In genomic region chr19:6752257-6753177, GRCh38 we compare ENCODE assay signal across 8 cellular contexts. TPM values are rescaled to one million over a fixed set of nuclear protein-coding genes. Genes with fewer than 3 reads are reported as not detected.
DNase-seq lines count a peak whose midpoint lies in the region; ATAC-seq and TF ChIP-seq lines count a peak whose summit lies in the region.

No MANE protein-coding gene starts in this region.

- no peaks in the 10 kb centered on the region for H3K9me3 ChIP-seq in cardiac muscle cell (ENCODE audit: low read depth)
- no peaks in the 10 kb centered on the region for H3K9me3 ChIP-seq in right atrium auricular region
- no peaks in the 10 kb centered on the region for H3K9me3 ChIP-seq in upper lobe of left lung

- no peaks in the 10 kb centered on the region for H3K79me2 ChIP-seq in mesendoderm (ENCODE audit: control insufficient read depth, insufficient read depth, low read length)

- peak overlapping the region; percentile 21 for H3K4me3 ChIP-seq in cardiac muscle cell
- peak overlapping the region in 1 of 2 donors; percentile 48 for H3K4me3 ChIP-seq in right atrium auricular region
- H3K4me3 ChIP-seq in mesendoderm (ENCODE audit: low read length), result no peak overlapping the region
- H3K4me3 ChIP-seq in upper lobe of left lung, result peak overlapping the region in 3 of 4 donors; percentile 36 to 47 (median 43)

- H3K27ac ChIP-seq in cardiac muscle cell (no peak overlapping the region), right atrium auricular region (peak overlapping the region in 1 of 2 donors; percentile 62), mesendoderm (ENCODE audit: low read depth, low read length) (peak overlapping the region; percentile 63), upper lobe of left lung (peak overlapping the region; percentile 68 to 81 (median 74)), foreskin keratinocyte (no peak overlapping the region)

- no peak overlapping the region for H2AK5ac ChIP-seq in mesendoderm (ENCODE audit: low read length)

- peak in 1 of 2 donors; percentile 48 for DNase-seq in cardiac muscle cell (ENCODE audit: low read depth in 1 of 2, low spot score in 1 of 2)
- DNase-seq in right atrium auricular region (ENCODE audit: low spot score), result no peak
- DNase-seq in central memory CD8-positive, alpha-beta T cell (ENCODE audit: low spot score in 2 of 2), result no peak
- DNase-seq in mesendoderm, result peak; percentile 86
- DNase-seq in upper lobe of left lung, result peak in 1 of 2 donors; percentile 84
- DNase-seq in foreskin keratinocyte, result no peak

- no peak overlapping the region for H2BK5ac ChIP-seq in mesendoderm (ENCODE audit: low read length)

- no peak for ATAC-seq in central memory CD8-positive, alpha-beta T cell (replicated peaks; ENCODE audit: extremely low read depth, poor library complexity, severe bottlenecking)
- peak in 1 of 2 donors; percentile 5 for ATAC-seq in upper lobe of left lung (ENCODE audit: low FRiP score in 2 of 2)
- ATAC-seq in foreskin keratinocyte, result no peak
- no peak for ATAC-seq in HG02623 (IDR thresholded peaks at IDR 0.05; ENCODE audit: unreplicated experiment)
- no peak for ATAC-seq in GM21576 (IDR thresholded peaks at IDR 0.05; ENCODE audit: unreplicated experiment)

- H3K18ac ChIP-seq in mesendoderm (ENCODE audit: low read length), result peak overlapping the region; percentile 19

- peak overlapping the region; percentile 84 for H3K56ac ChIP-seq in mesendoderm (ENCODE audit: low read length)

- H2BK120ac ChIP-seq in mesendoderm (ENCODE audit: low read depth, low read length), result no peak overlapping the region

- peak overlapping the region; percentile 79 for H3K4me3 Mint-ChIP-seq in central memory CD8-positive, alpha-beta T cell

- no peaks in the 10 kb centered on the region for H3K27me3 ChIP-seq in cardiac muscle cell
- no peaks in the 10 kb centered on the region for H3K27me3 ChIP-seq in right atrium auricular region
- no peaks in the 10 kb centered on the region for H3K27me3 ChIP-seq in mesendoderm (ENCODE audit: insufficient read depth, low read length, poor library complexity)
- no peaks in the 10 kb centered on the region for H3K27me3 ChIP-seq in upper lobe of left lung
- no peaks in the 10 kb centered on the region for H3K27me3 ChIP-seq in foreskin keratinocyte

- peaks cover 28% of the 10 kb centered on the region for H3K36me3 ChIP-seq in cardiac muscle cell
- peaks cover 52% of the 10 kb centered on the region for H3K36me3 ChIP-seq in right atrium auricular region
- peaks cover 13% of the 10 kb centered on the region for H3K36me3 ChIP-seq in mesendoderm (ENCODE audit: control insufficient read depth, insufficient read depth, low read length)
- H3K36me3 ChIP-seq in upper lobe of left lung, result peaks cover 17 to 65% (median 55%) of the 10 kb centered on the region in 4 donors

- no CpG with 5 or more reads among the region's 50 CpGs for WGBS in mesendoderm (ENCODE audit: extremely low coverage, insufficient coverage, low lambda C conversion rate)
- 84 to 86% methylated on average over 9 to 49 of the region's 50 CpGs for WGBS in upper lobe of left lung, 2 donors

- H3K4me1 ChIP-seq in cardiac muscle cell (ENCODE audit: low read depth) (peaks cover 3% of the 10 kb centered on the region), right atrium auricular region (peaks cover 0 to 18% of the 10 kb centered on the region in 2 donors), mesendoderm (ENCODE audit: control insufficient read depth, low read depth, low read length) (no peaks in the 10 kb centered on the region), upper lobe of left lung (peaks cover 12 to 14% (median 13%) of the 10 kb centered on the region in 4 donors), foreskin keratinocyte (no peaks in the 10 kb centered on the region)

- H3K27me3 Mint-ChIP-seq in central memory CD8-positive, alpha-beta T cell, result no peaks in the 10 kb centered on the region

- no peak overlapping the region for H3K23ac ChIP-seq in mesendoderm (ENCODE audit: low read length)

- no peak for TF ChIP-seq EP300 in upper lobe of left lung (IDR thresholded peaks at IDR 0.05)

- no peak overlapping the region for H2BK15ac ChIP-seq in mesendoderm (replicated peaks; ENCODE audit: low read depth)

- H3K9ac ChIP-seq in mesendoderm (ENCODE audit: low read length), result peak overlapping the region; percentile 67

- peak overlapping the region; percentile 46 for H3K4me2 ChIP-seq in mesendoderm (ENCODE audit: low read length)

- no peak for TF ChIP-seq CTCF in cardiac muscle cell (IDR thresholded peaks at IDR 0.05; ENCODE audit: low read depth, low read length)
- TF ChIP-seq CTCF in right atrium auricular region (IDR thresholded peaks at IDR 0.05), result no peak
- no peak for TF ChIP-seq CTCF in upper lobe of left lung (IDR thresholded peaks at IDR 0.05)
- TF ChIP-seq CTCF in foreskin keratinocyte (conservative IDR thresholded peaks at IDR 0.05), result no peak

- H3K4me1 Mint-ChIP-seq in central memory CD8-positive, alpha-beta T cell, result peaks cover 15% of the 10 kb centered on the region

- no peak overlapping the region for H4K5ac ChIP-seq in mesendoderm (ENCODE audit: low read length)

- TF ChIP-seq POLR2A in upper lobe of left lung (IDR thresholded peaks at IDR 0.05), result no peak

- peak overlapping the region; percentile 83 for H3K27ac Mint-ChIP-seq in central memory CD8-positive, alpha-beta T cell (ENCODE audit: low read depth)

- H3K9me3 Mint-ChIP-seq in central memory CD8-positive, alpha-beta T cell, result no peaks in the 10 kb centered on the region

- H3K36me3 Mint-ChIP-seq in central memory CD8-positive, alpha-beta T cell (ENCODE audit: insufficient read depth), result peaks cover 36% of the 10 kb centered on the region

- no peaks in the 10 kb centered on the region for H3K79me1 ChIP-seq in mesendoderm (ENCODE audit: low read length)

- no peak overlapping the region for H4K8ac ChIP-seq in mesendoderm (ENCODE audit: low read depth, low read length)

- no peak overlapping the region for H3K4ac ChIP-seq in mesendoderm (ENCODE audit: low read depth, low read length)

RNA-seq across cellular contexts. Expression of gene TRIP10, which starts 13.0 kb away (rescaled TPM):
- total RNA-seq in cardiac muscle cell (60.4 and 67.8 TPM in 2 replicates), right atrium auricular region (10 to 100 TPM; 39.6 to 65.3 TPM), upper lobe of left lung (100 to 1,000 TPM in 2 of 6 donors, 10 to 100 TPM in 4; 59.6 to 423 (median 74.3) TPM), foreskin keratinocyte (53.9 and 69.8 TPM in 2 replicates)
- polyA plus RNA-seq in cardiac muscle cell (54.1 and 72.1 TPM in 2 replicates), foreskin keratinocyte (69.1 and 80.5 TPM in 2 replicates)
- 135 TPM for polyA plus RNA-seq in mesendoderm (2013, experiment 1 of 2)
- polyA plus RNA-seq in mesendoderm (2013, experiment 2 of 2), result 134 TPM

RNA-seq across cellular contexts. Expression of gene SH2D3A, which starts 14.7 kb away (rescaled TPM):
- total RNA-seq in cardiac muscle cell (0.39 and 1.6 TPM in 2 replicates), right atrium auricular region (not detected), upper lobe of left lung (100 to 1,000 TPM in 1 of 6 donors, 10 to 100 TPM in 5; 24.9 to 109 (median 35.8) TPM), foreskin keratinocyte (49.3 and 57.8 TPM in 2 replicates)
- polyA plus RNA-seq in cardiac muscle cell (1.7 and 2.0 TPM in 2 replicates), foreskin keratinocyte (54.1 and 56.0 TPM in 2 replicates)
- 39.0 TPM for polyA plus RNA-seq in mesendoderm (2013, experiment 1 of 2)
- polyA plus RNA-seq in mesendoderm (2013, experiment 2 of 2), result 41.0 TPM

RNA-seq across cellular contexts. Expression of gene GPR108, which starts 15.1 kb away (rescaled TPM):
- total RNA-seq in cardiac muscle cell (91.3 and 132 TPM in 2 replicates), right atrium auricular region (10 to 100 TPM; 40.3 to 41.3 TPM), upper lobe of left lung (100 to 1,000 TPM in 1 of 6 donors, 10 to 100 TPM in 5; 51.6 to 105 (median 69.0) TPM), foreskin keratinocyte (52.3 and 61.7 TPM in 2 replicates)
- polyA plus RNA-seq in cardiac muscle cell (113 and 123 TPM in 2 replicates), foreskin keratinocyte (59.8 and 74.0 TPM in 2 replicates)
- 41.2 TPM for polyA plus RNA-seq in mesendoderm (2013, experiment 1 of 2)
- 40.0 TPM for polyA plus RNA-seq in mesendoderm (2013, experiment 2 of 2)

RNA-seq across cellular contexts. Expression of gene VAV1, which starts 20.0 kb away (rescaled TPM):
- total RNA-seq in cardiac muscle cell, result not detected in 2 replicates
- polyA plus RNA-seq in cardiac muscle cell, result not detected in 2 replicates
- 1 to 10 TPM in 1 of 2 donors, under 1 TPM in 1; 0.52 to 1.4 TPM for total RNA-seq in right atrium auricular region
- polyA plus RNA-seq in mesendoderm (2013, experiment 1 of 2), result 1.0 TPM
- polyA plus RNA-seq in mesendoderm (2013, experiment 2 of 2), result 0.92 TPM
- total RNA-seq in upper lobe of left lung, result 10 to 100 TPM; 13.9 to 53.4 (median 24.1) TPM
- total RNA-seq in foreskin keratinocyte, result 0.14 and 0.34 TPM in 2 replicates
- 0.09 and 0.15 TPM in 2 replicates for polyA plus RNA-seq in foreskin keratinocyte

RNA-seq across cellular contexts. Expression of gene C3, which starts 32.1 kb away (rescaled TPM):
- 0.11 and 0.39 TPM in 2 replicates for total RNA-seq in cardiac muscle cell
- 1.6 TPM in 1 of 2 replicates, not detected in the other for polyA plus RNA-seq in cardiac muscle cell
- 1,000 to 10,000 TPM in 1 of 2 donors, 100 to 1,000 TPM in 1; 419 to 1,709 TPM for total RNA-seq in right atrium auricular region
- 5.4 TPM for polyA plus RNA-seq in mesendoderm (2013, experiment 1 of 2)
- 4.8 TPM for polyA plus RNA-seq in mesendoderm (2013, experiment 2 of 2)
- 1,000 to 10,000 TPM in 2 of 6 donors, 100 to 1,000 TPM in 4; 461 to 1,221 (median 854) TPM for total RNA-seq in upper lobe of left lung
- 3.4 and 4.8 TPM in 2 replicates for total RNA-seq in foreskin keratinocyte
- 4.6 and 5.2 TPM in 2 replicates for polyA plus RNA-seq in foreskin keratinocyte

Comparison
In these comparisons a context has a peak if more than half of its experiments do, and no peak if none do; other contexts are left out.
1. H3K27ac ChIP-seq: peak in mesendoderm (single experiment) and upper lobe of left lung (4 of 4); none in cardiac muscle cell (single experiment) and foreskin keratinocyte (single experiment).